Comparison of ENCODE assay signal across 1 cellular context in the genomic region with DNA sequence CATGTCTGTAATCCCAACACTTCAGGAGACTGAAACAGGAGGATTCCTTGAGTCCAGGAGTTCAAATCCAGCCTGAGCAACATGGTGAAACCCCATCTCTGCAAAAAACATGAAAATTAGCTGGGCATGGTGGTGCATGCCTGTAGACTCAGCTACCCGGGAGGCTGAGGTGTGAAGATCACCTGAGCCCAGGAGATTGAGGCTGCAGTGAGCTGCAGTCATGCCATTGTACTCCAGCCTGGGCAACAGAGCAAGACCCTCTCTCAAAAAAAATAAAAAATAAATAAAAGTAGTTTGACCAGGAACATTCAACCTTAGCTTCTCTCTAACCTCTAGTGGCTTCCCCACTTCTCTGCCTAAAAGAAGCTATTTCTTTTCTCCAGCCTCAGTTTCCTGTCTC.
A peak's percentile ranks its signal among the peaks of the same experiment; 100 is the strongest.
TF ChIP-seq lines count a peak whose summit lies in the region.

No MANE protein-coding gene starts in this region.

TF ChIP-seq in HepG2, 621 proteins besides CTCF, POLR2A, EP300 and RAD21 (continued from another document):
- 0 out of 2 replicates have a peak, but pooled peaks have one; percentile 15 for TF ChIP-seq POLR2G (IDR thresholded peaks at IDR 0.05; ENCODE audit: low read depth, low read length)
